ENCODE assay signal across 1 cellular context in the genomic region with DNA sequence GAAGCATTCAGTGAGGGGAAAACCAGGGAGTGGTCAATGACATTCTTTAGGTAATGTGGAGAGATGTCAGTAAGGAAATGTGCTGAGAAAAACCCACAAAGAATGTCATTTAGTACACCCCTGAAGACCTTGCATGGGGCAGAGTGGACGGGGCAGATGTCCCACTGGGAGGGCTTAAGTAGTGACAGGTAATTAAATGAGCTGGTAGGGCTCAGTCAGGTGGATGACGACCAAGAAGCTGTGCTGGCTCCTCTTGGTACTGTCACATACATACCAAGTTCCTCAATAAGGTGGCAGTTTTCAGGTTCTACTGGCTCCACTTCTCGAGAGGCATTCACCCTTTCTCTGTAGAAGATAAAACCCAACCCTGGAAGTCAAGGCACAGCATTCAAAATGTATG.
TF ChIP-seq lines count a peak whose summit lies in the region.

No MANE protein-coding gene starts in this region.

TF ChIP-seq in HepG2, 621 proteins besides CTCF, POLR2A, EP300 and RAD21:
- TF ChIP-seq WIZ (CRISPR knock-in tag; IDR thresholded peaks at IDR 0.05) (no peak), ZNF878 (CRISPR knock-in tag; IDR thresholded peaks at IDR 0.05) (no peak), MAX (IDR thresholded peaks at IDR 0.05) (no peak)
- TF ChIP-seq, protein P1, sequence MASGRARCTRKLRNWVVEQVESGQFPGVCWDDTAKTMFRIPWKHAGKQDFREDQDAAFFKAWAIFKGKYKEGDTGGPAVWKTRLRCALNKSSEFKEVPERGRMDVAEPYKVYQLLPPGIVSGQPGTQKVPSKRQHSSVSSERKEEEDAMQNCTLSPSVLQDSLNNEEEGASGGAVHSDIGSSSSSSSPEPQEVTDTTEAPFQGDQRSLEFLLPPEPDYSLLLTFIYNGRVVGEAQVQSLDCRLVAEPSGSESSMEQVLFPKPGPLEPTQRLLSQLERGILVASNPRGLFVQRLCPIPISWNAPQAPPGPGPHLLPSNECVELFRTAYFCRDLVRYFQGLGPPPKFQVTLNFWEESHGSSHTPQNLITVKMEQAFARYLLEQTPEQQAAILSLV (CRISPR knock-in tag; IDR thresholded peaks at IDR 0.05; ENCODE audit: borderline replicate concordance), result no peak
- TF ChIP-seq, protein P2, sequence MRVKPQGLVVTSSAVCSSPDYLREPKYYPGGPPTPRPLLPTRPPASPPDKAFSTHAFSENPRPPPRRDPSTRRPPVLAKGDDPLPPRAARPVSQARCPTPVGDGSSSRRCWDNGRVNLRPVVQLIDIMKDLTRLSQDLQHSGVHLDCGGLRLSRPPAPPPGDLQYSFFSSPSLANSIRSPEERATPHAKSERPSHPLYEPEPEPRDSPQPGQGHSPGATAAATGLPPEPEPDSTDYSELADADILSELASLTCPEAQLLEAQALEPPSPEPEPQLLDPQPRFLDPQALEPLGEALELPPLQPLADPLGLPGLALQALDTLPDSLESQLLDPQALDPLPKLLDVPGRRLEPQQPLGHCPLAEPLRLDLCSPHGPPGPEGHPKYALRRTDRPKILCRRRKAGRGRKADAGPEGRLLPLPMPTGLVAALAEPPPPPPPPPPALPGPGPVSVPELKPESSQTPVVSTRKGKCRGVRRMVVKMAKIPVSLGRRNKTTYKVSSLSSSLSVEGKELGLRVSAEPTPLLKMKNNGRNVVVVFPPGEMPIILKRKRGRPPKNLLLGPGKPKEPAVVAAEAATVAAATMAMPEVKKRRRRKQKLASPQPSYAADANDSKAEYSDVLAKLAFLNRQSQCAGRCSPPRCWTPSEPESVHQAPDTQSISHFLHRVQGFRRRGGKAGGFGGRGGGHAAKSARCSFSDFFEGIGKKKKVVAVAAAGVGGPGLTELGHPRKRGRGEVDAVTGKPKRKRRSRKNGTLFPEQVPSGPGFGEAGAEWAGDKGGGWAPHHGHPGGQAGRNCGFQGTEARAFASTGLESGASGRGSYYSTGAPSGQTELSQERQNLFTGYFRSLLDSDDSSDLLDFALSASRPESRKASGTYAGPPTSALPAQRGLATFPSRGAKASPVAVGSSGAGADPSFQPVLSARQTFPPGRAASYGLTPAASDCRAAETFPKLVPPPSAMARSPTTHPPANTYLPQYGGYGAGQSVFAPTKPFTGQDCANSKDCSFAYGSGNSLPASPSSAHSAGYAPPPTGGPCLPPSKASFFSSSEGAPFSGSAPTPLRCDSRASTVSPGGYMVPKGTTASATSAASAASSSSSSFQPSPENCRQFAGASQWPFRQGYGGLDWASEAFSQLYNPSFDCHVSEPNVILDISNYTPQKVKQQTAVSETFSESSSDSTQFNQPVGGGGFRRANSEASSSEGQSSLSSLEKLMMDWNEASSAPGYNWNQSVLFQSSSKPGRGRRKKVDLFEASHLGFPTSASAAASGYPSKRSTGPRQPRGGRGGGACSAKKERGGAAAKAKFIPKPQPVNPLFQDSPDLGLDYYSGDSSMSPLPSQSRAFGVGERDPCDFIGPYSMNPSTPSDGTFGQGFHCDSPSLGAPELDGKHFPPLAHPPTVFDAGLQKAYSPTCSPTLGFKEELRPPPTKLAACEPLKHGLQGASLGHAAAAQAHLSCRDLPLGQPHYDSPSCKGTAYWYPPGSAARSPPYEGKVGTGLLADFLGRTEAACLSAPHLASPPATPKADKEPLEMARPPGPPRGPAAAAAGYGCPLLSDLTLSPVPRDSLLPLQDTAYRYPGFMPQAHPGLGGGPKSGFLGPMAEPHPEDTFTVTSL (CRISPR knock-in tag; IDR thresholded peaks at IDR 0.05; ENCODE audit: borderline replicate concordance), result no peak
TF ChIP-seq in HepG2: peak in this region for 0.
